8 cellular contexts compared by ENCODE assay signal in genomic region chr12:69007858-69008314, GRCh38.
A peak's percentile ranks its signal among the peaks of the same experiment; 100 is the strongest.
DNase-seq lines count a peak whose midpoint lies in the region; ATAC-seq and TF ChIP-seq lines count a peak whose summit lies in the region.

No MANE protein-coding gene starts in this region.

- BruUV-seq in MCF 10A (replicated peaks; lab: Mats Ljungman, UMichigan) = no TSS peak

- H3K9ac ChIP-seq in SK-N-MC (ENCODE audit: insufficient read length) = no peak overlapping the region

- H3K36me3 Mint-ChIP-seq in MCF 10A (ENCODE audit: insufficient read depth, unreplicated experiment) = no peaks in the 10 kb centered on the region

- H3K4me3 ChIP-seq in breast epithelium (no peak overlapping the region), SK-N-MC (peak overlapping the region; percentile 56), upper lobe of left lung (peak overlapping the region in 1 of 4 donors; percentile 11)

- TF ChIP-seq EP300 in upper lobe of left lung (IDR thresholded peaks at IDR 0.05) = no peak

- CTCF ChIA-PET in MCF 10A (lab: Yijun Ruan, JAX) = interaction anchor here (1.0 to 2.0 kb wide), 5 partner anchors 8 to 62 kb away, joined by 3 to 10 read pairs (median 6); no protein-coding TSS in a partner anchor

- TF ChIP-seq CTCF in MCF 10A (IDR thresholded peaks at IDR 0.05; ENCODE audit: unreplicated experiment) (no peak), breast epithelium (IDR thresholded peaks at IDR 0.05) (no peak), upper lobe of left lung (IDR thresholded peaks at IDR 0.05) (no peak)

- no peak for TF ChIP-seq POLR2A in breast epithelium (IDR thresholded peaks at IDR 0.05)
- TF ChIP-seq POLR2A in upper lobe of left lung (IDR thresholded peaks at IDR 0.05) = no peak

- H3K4me1 Mint-ChIP-seq in MCF 10A (ENCODE audit: insufficient read depth, unreplicated experiment) = peaks cover 24% of the 10 kb centered on the region

- POLR2A ChIA-PET in MCF 10A (lab: Yijun Ruan, JAX) = interaction anchor here (1.0 to 3.8 kb wide), 14 partner anchors 9 to 140 kb away, joined by 3 to 62 read pairs (median 4); no protein-coding TSS in a partner anchor

- no peaks in the 10 kb centered on the region for H3K9me3 ChIP-seq in breast epithelium
- no peaks in the 10 kb centered on the region for H3K9me3 ChIP-seq in SK-N-MC (ENCODE audit: low read depth, low read length)
- no peaks in the 10 kb centered on the region for H3K9me3 ChIP-seq in upper lobe of left lung

- H3K27ac Mint-ChIP-seq in MCF 10A (ENCODE audit: low read depth, unreplicated experiment) = peak overlapping the region; percentile 82

- no peaks in the 10 kb centered on the region for H3K4me1 ChIP-seq in breast epithelium
- H3K4me1 ChIP-seq in upper lobe of left lung = peaks cover 5 to 26% (median 14%) of the 10 kb centered on the region in 4 donors

- H3K27me3 Mint-ChIP-seq in MCF 10A (ENCODE audit: insufficient read depth, unreplicated experiment) = no peaks in the 10 kb centered on the region

- H3K4me3 Mint-ChIP-seq in MCF 10A (ENCODE audit: unreplicated experiment) = peak overlapping the region; percentile 39

- H3K27ac ChIP-seq in breast epithelium (no peak overlapping the region), SK-N-MC (no peak overlapping the region), upper lobe of left lung (peak overlapping the region; percentile 8 to 76 (median 60))

- H3K9me3 Mint-ChIP-seq in MCF 10A (ENCODE audit: unreplicated experiment) = no peaks in the 10 kb centered on the region

- ATAC-seq in upper lobe of left lung (ENCODE audit: low FRiP score in 2 of 2) = no peak
- ATAC-seq in GM21619 (IDR thresholded peaks at IDR 0.05; ENCODE audit: unreplicated experiment) = no peak

- 55 to 56% methylated on average over 3 of the region's 3 CpGs for WGBS in upper lobe of left lung, 2 donors

- H3K27me3 ChIP-seq in breast epithelium = no peaks in the 10 kb centered on the region
- no peaks in the 10 kb centered on the region for H3K27me3 ChIP-seq in upper lobe of left lung

- DNase-seq in MCF 10A (ENCODE audit: unreplicated experiment) (peak; percentile 65), breast epithelium (ENCODE audit: low spot score in 2 of 2) (no peak), SK-N-MC (ENCODE audit: low read depth, low spot score) (no peak), left kidney (ENCODE audit: low read depth, low spot score) (peak; percentile 16), upper lobe of left lung (no peak), HT-29 (ENCODE audit: low spot score) (no peak), posterior cingulate gyrus (no peak)

- intact Hi-C loops in MCF 10A (cut with micrococcal nuclease) = no loop called here
- intact Hi-C loops in breast epithelium (cut with DNase I; ENCODE audit: low total_unique reads) = no loop called here
- intact Hi-C loops in posterior cingulate gyrus (cut with DNase I) = no loop called here

- H3K36me3 ChIP-seq in breast epithelium (no peaks in the 10 kb centered on the region), SK-N-MC (ENCODE audit: insufficient read depth, low read length) (no peaks in the 10 kb centered on the region), upper lobe of left lung (no peaks in the 10 kb centered on the region)

Comparison
In these comparisons a context has a peak if more than half of its experiments do, and no peak if none do; other contexts are left out.
1. DNase-seq: peak in MCF 10A (single experiment) and left kidney (single experiment); none in breast epithelium (0 of 2), SK-N-MC (single experiment), upper lobe of left lung (0 of 2), HT-29 (single experiment) and posterior cingulate gyrus (0 of 10).
2. H3K27ac ChIP-seq: peak in upper lobe of left lung (4 of 4); none in breast epithelium (0 of 2) and SK-N-MC (single experiment).